ENCODE assay signal across 1 cellular context in genomic region chr6:25024821-25025220, GRCh38.
TF ChIP-seq lines count a peak whose summit lies in the region.

No MANE protein-coding gene starts in this region.

TF ChIP-seq in GM23338, 12 proteins besides CTCF, POLR2A, EP300 and RAD21 (continued from another document):
- TF ChIP-seq ETS1 (IDR thresholded peaks at IDR 0.05) (no peak), STAT1 (IDR thresholded peaks at IDR 0.05; ENCODE audit: unreplicated experiment) (no peak), NANOG (IDR thresholded peaks at IDR 0.05; ENCODE audit: borderline replicate concordance) (no peak), EZH2 (IDR thresholded peaks at IDR 0.05; ENCODE audit: low read depth, unreplicated experiment) (no peak), JUNB (IDR thresholded peaks at IDR 0.05; ENCODE audit: unreplicated experiment) (no peak), ZNF462 (CRISPR knock-in tag; IDR thresholded peaks at IDR 0.05) (no peak)
